ENCODE assay signal across 9 cellular contexts in the genomic region with DNA sequence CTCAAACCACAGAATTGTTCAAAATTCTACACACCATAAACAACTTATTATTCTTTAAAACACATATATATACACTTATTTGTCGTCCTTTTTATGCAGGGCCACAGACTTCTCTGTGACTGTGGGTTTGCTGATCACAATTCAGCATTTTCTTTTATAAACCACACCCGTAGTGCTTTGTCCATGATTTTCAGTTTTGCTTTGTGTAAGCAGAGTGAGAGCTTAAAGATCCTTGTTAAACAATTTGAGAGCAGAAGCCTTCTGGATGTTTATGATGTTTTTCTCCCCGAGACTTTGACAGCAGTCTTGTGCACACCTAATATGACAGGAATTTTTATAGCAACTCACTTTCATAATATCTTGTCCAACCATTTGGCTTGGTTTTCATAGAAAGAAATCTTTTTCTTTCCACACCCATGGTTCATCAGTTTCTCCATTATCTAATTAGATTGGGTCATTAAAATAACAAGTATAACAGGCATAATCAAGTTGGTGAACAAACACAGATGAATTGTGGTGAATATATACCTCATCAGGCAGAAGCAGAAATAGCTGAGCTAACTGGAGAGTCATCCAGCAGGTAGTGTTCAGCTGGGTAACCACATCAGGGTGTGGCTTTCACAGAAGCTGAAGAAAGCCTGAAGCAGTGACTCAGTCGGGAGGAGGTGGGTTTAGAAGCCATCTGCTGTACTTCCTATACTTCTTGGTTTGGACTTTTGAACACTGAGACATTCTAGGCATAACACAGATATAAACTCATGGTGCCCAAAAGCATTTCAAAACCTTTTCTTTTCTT. TPM values are rescaled to one million over a fixed set of nuclear protein-coding genes. Genes with fewer than 3 reads are reported as not detected.
DNase-seq lines count a peak whose midpoint lies in the region; ATAC-seq, FAIRE-seq and TF ChIP-seq lines count a peak whose summit lies in the region.
"Had no signal": no experiment of that assay in that cellular context is flagged by ENCODE, and none has a peak within 500 bp of the region (broad histone marks: within the 10 kb centered on the region; RNA-seq: fewer than 3 reads in every experiment).

No MANE protein-coding gene starts in this region.

- H3K4me3 ChIP-seq in keratinocyte (ENCODE audit: control insufficient read depth in 2 of 3, extremely low read depth in 1 of 3, insufficient read depth in 2 of 3, low read depth in 1 of 3, low read length in 3 of 3) (no peak overlapping the region), upper lobe of right lung (no peak overlapping the region)

- no peaks in the 10 kb centered on the region for H3K9me3 Mint-ChIP-seq in CD4-positive, alpha-beta T cell
- H3K9me3 Mint-ChIP-seq: brain had no signal

- H3K27me3 ChIP-seq in CD4-positive, alpha-beta T cell (ENCODE audit: control insufficient read depth, insufficient read depth, low read length) = no peaks in the 10 kb centered on the region
- H3K27me3 ChIP-seq in keratinocyte (ENCODE audit: control insufficient read depth, extremely low read depth, insufficient read depth, low read length) (no peaks in the 10 kb centered on the region), upper lobe of right lung (no peaks in the 10 kb centered on the region)

- H3K36me3 Mint-ChIP-seq in CD4-positive, alpha-beta T cell (ENCODE audit: low read depth) = peaks cover 96% of the 10 kb centered on the region
- H3K36me3 Mint-ChIP-seq: brain had no signal

- CTCF ChIA-PET in CD4-positive, alpha-beta T cell (lab: Charles Lee) = interaction anchor here (1.6 to 2.2 kb wide), 2 partner anchors 20 to 99 kb away, joined by 5 to 10 read pairs; no protein-coding TSS in a partner anchor

- intact Hi-C loops in CD4-positive, alpha-beta T cell (cut with DNase I, micrococcal nuclease) = loop anchor here in 1 of 2 experiments (2.0 kb wide), 1 partner anchor 57 kb away; the partner anchor contains the start of gene KANK1
- intact Hi-C loops in upper lobe of right lung (cut with DNase I) = no loop called here

- H3K4me1 ChIP-seq in keratinocyte (ENCODE audit: control insufficient read depth, extremely low read depth, insufficient read depth, low read length) (peaks cover 31% of the 10 kb centered on the region), upper lobe of right lung (no peaks in the 10 kb centered on the region)

- H3K27ac ChIP-seq in CD4-positive, alpha-beta T cell (ENCODE audit: low read depth, low read length) = no peak overlapping the region
- peak overlapping the region; percentile 55 for H3K27ac ChIP-seq in keratinocyte (ENCODE audit: control insufficient read depth, insufficient read depth, low read length)
- H3K27ac ChIP-seq in upper lobe of right lung = no peak overlapping the region

- ATAC-seq in CD4-positive, alpha-beta T cell (ENCODE audit: poor library complexity) = peak; percentile 98
- ATAC-seq in upper lobe of right lung (peak; percentile 74), GM21529 (IDR thresholded peaks at IDR 0.05; ENCODE audit: unreplicated experiment) (no peak)

- no peak overlapping the region for H3K4me3 Mint-ChIP-seq in CD4-positive, alpha-beta T cell
- H3K4me3 Mint-ChIP-seq: brain had no signal

- POLR2A ChIA-PET in CD4-positive, alpha-beta T cell (lab: Charles Lee) = no interaction called here

- H2AFZ ChIP-seq in keratinocyte (ENCODE audit: control insufficient read depth, low read length) = peak overlapping the region; percentile 83

- peaks cover 30% of the 10 kb centered on the region for H3K4me1 Mint-ChIP-seq in CD4-positive, alpha-beta T cell (ENCODE audit: low read depth)

- DNase-seq in CD4-positive, alpha-beta T cell = peak; percentile 23 to 61 (median 52)
- peak; percentile 30 for DNase-seq in HT-29 (ENCODE audit: low spot score)
- DNase-seq in activated CD8-positive, alpha-beta memory T cell treated with anti-CD3 and anti-CD28 coated beads, Interleukin-2, amount 50 U/mL, for 4 hours = peak; percentile 70
- DNase-seq in keratinocyte (ENCODE audit: low read depth, low spot score) = peak; percentile 84
- no peak for DNase-seq in upper lobe of right lung
- DNase-seq in GM19238 (ENCODE audit: insufficient read length, low spot score) = no peak
- no peak for DNase-seq in NCI-H524 (lab: John Stamatoyannopoulos, UW)

- H3K9me3 ChIP-seq in CD4-positive, alpha-beta T cell (ENCODE audit: control insufficient read depth, low read length) = no peaks in the 10 kb centered on the region
- H3K9me3 ChIP-seq in keratinocyte (ENCODE audit: control insufficient read depth, low read depth, low read length) (no peaks in the 10 kb centered on the region), upper lobe of right lung (no peaks in the 10 kb centered on the region)

- peak overlapping the region; percentile 32 for H3K9ac ChIP-seq in keratinocyte (ENCODE audit: control insufficient read depth, extremely low read depth, insufficient read depth, low read length)

- H3K9me1 ChIP-seq in keratinocyte (ENCODE audit: control insufficient read depth, extremely low read depth, insufficient read depth, low read length) = no peaks in the 10 kb centered on the region

- H3K36me3 ChIP-seq in keratinocyte (ENCODE audit: control insufficient read depth in 2 of 2, extremely low read depth in 1 of 2, insufficient read depth in 2 of 2, low read length in 2 of 2) = no peaks in the 10 kb centered on the region
- peaks cover 51% of the 10 kb centered on the region for H3K36me3 ChIP-seq in upper lobe of right lung

- peak; percentile 99 for FAIRE-seq in keratinocyte (lab: Jason Lieb, UNC)

- H4K20me1 ChIP-seq in keratinocyte (ENCODE audit: control insufficient read depth, extremely low read depth, insufficient read depth, low read length) = no peaks in the 10 kb centered on the region

- TF ChIP-seq CTCF in CD4-positive, alpha-beta T cell (IDR thresholded peaks at IDR 0.05) = no peak
- TF ChIP-seq CTCF in keratinocyte (optimal IDR thresholded peaks at IDR 0.05 in 1 of 3, IDR thresholded peaks at IDR 0.05 in 1 of 3, conservative IDR thresholded peaks at IDR 0.05 in 1 of 3; ENCODE audit: extremely low read depth in 1 of 3, insufficient read depth in 2 of 3, low read length in 3 of 3) (no peak), upper lobe of right lung (IDR thresholded peaks at IDR 0.05) (no peak)

- peak overlapping the region; percentile 86 for H3K27ac Mint-ChIP-seq in CD4-positive, alpha-beta T cell

- dilution Hi-C loops in keratinocyte (cut with MboI; ENCODE audit: extremely low pct_ligation_motif_present, low sequenced_read_pairs) = no loop called here

- H3K27me3 Mint-ChIP-seq in CD4-positive, alpha-beta T cell = no peaks in the 10 kb centered on the region

- no peaks in the 10 kb centered on the region for H3K79me2 ChIP-seq in keratinocyte (ENCODE audit: control insufficient read depth, insufficient read depth, low read length)

- H3K4me2 ChIP-seq in keratinocyte (ENCODE audit: control insufficient read depth, extremely low read depth, insufficient read depth, low read depth, low read length) = peak overlapping the region; percentile 54

RNA-seq across cellular contexts. Expression of gene KANK1, which starts 57.1 kb away (rescaled TPM):
- total RNA-seq in CD4-positive, alpha-beta T cell = 1 to 10 TPM; 2.3 to 3.0 TPM
- 19.3 and 22.0 TPM in 2 replicates for total RNA-seq in HT-29 (2014; rRNA removed; shearing (Covaris generic))
- 89.6 to 114 TPM (median 91.1 TPM) in 3 replicates for polyA plus RNA-seq in keratinocyte
- polyA plus RNA-seq in keratinocyte (2011; ENCODE audit: low read depth) = 49.9 TPM
- polyA plus RNA-seq in keratinocyte (2011; cell fraction: cytosol; rRNA removed) = 52.4 and 67.0 TPM in 2 replicates
- polyA plus RNA-seq in keratinocyte (2011; cell fraction: nucleus; rRNA removed) = 196 and 207 TPM in 2 replicates
- 54.4 and 62.2 TPM in 2 replicates for polyA plus RNA-seq in keratinocyte (2012; ENCODE audit: low replicate concordance)
- polyA minus RNA-seq in keratinocyte = 103 to 196 TPM (median 173 TPM) in 3 replicates
- polyA minus RNA-seq in keratinocyte (2011; cell fraction: cytosol; rRNA and poly(A)+ RNA removed) = 91.5 TPM
- 138 and 206 TPM in 2 replicates for polyA minus RNA-seq in keratinocyte (2011; cell fraction: nucleus; rRNA and poly(A)+ RNA removed)
- 53.6 TPM for total RNA-seq in upper lobe of right lung

Comparison
In these comparisons a context has a peak if more than half of its experiments do, and no peak if none do; other contexts are left out.
1. DNase-seq: peak in CD4-positive, alpha-beta T cell (10 of 10), HT-29 (single experiment), activated CD8-positive, alpha-beta memory T cell treated with anti-CD3 and anti-CD28 coated beads, Interleukin-2, amount 50 U/mL, for 4 hours (single experiment) and keratinocyte (single experiment); none in upper lobe of right lung (single experiment), GM19238 (single experiment) and NCI-H524 (0 of 2).